In the genomic region with DNA sequence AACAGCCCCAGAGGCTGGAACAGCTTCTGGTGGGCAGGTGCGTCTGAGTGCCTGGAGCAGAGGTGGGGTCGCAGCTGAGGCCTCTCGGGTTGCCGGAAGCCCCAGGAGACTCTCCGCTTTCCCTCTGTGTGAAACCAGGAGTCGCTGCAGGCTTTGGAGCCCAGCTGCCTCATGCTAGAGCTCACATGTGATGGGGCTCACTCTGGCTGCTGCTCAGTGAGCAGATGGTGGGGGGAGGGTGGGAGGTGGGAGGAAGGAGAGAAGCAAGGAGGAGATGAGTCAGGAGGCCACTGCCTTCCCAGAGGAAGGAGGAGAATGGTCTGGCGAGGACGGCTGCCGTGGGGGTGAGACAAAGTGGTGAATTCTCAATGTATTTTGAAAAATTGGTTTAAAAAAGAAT, we compare ENCODE assay signal across 18 cellular contexts.
DNase-seq lines count a peak whose midpoint lies in the region; ATAC-seq, FAIRE-seq and TF ChIP-seq lines count a peak whose summit lies in the region.
"Had no signal": no experiment of that assay in that cellular context is flagged by ENCODE, and none has a peak within 500 bp of the region (broad histone marks: within the 10 kb centered on the region; RNA-seq: fewer than 3 reads in every experiment).

No MANE protein-coding gene starts in this region.

- H3K4me3 Mint-ChIP-seq in WTC11 = no peak overlapping the region
- H3K4me3 Mint-ChIP-seq: CD14-positive monocyte, immature natural killer cell had no signal

- H3K36me3 ChIP-seq in prostate gland = no peaks in the 10 kb centered on the region
- H3K36me3 ChIP-seq: thyroid gland had no signal

- H3K9me3 Mint-ChIP-seq in WTC11 = peaks cover 19% of the 10 kb centered on the region

- no peak for FAIRE-seq in urothelium cell line (lab: Jason Lieb, UNC)
- FAIRE-seq: GM12892 had no signal

- CTCF ChIA-PET in WTC11 (lab: Charles Lee) = interaction anchor here (0.6 to 1.7 kb wide), 8 partner anchors 18 to 289 kb away, joined by 3 to 7 read pairs (median 4); no protein-coding TSS in a partner anchor

- H3K4me3 ChIP-seq in prostate gland = no peak overlapping the region
- H3K4me3 ChIP-seq: psoas muscle, thyroid gland had no signal

- TF ChIP-seq CTCF in WTC11 (IDR thresholded peaks at IDR 0.05) = no peak
- TF ChIP-seq CTCF in prostate gland (IDR thresholded peaks at IDR 0.05) = no peak

- H3K27ac ChIP-seq in prostate gland = no peak overlapping the region
- H3K27ac ChIP-seq: 22Rv1, psoas muscle, thyroid gland, VCaP had no signal

- DNase-seq in NCI-H1436 (lab: John Stamatoyannopoulos, UW) = peak; percentile 17
- no peak for DNase-seq in NCI-H1436 treated with DMSO at 0.1 percent for 48 hours (lab: John Stamatoyannopoulos, UW)
- DNase-seq in WTC11 (ENCODE audit: low spot score) = peak; percentile 60
- peak; percentile 38 for DNase-seq in iPS-NIHi11 (ENCODE audit: low spot score)
- peak; percentile 13 for DNase-seq in urothelium cell line (ENCODE audit: low spot score)
- DNase-seq in midbrain (lab: John Stamatoyannopoulos, UW) = no peak
- DNase-seq in prostate gland (ENCODE audit: low spot score) = no peak
- DNase-seq in left ventricle myocardium superior = no peak
- DNase-seq: activated naive CD4-positive, alpha-beta T cell; effector CD4-positive, alpha-beta T cell; immature natural killer cell; NCI-H510A; psoas muscle; thyroid gland had no signal

- 49% methylated on average over 9 of the region's 9 CpGs for WGBS in prostate gland

- no peaks in the 10 kb centered on the region for H3K27me3 ChIP-seq in prostate gland (replicated peaks; ENCODE audit: insufficient read depth)
- H3K27me3 ChIP-seq: thyroid gland had no signal

- peaks cover 11% of the 10 kb centered on the region for H3K4me1 Mint-ChIP-seq in WTC11
- H3K4me1 Mint-ChIP-seq: CD14-positive monocyte, immature natural killer cell had no signal

- no peaks in the 10 kb centered on the region for H3K4me1 ChIP-seq in prostate gland (replicated peaks)
- H3K4me1 ChIP-seq: psoas muscle, thyroid gland had no signal

- no peak overlapping the region for H3K27ac Mint-ChIP-seq in WTC11
- H3K27ac Mint-ChIP-seq: immature natural killer cell had no signal

- intact Hi-C loops in prostate gland (cut with DNase I) (no loop called here), left ventricle myocardium superior (cut with micrococcal nuclease) (no loop called here)

- no peaks in the 10 kb centered on the region for H3K9me3 ChIP-seq in prostate gland
- H3K9me3 ChIP-seq: thyroid gland had no signal

- POLR2A ChIA-PET in WTC11 (lab: Charles Lee) = interaction anchor here (0.6 to 0.7 kb wide), 2 partner anchors 54 to 140 kb away, joined by 3 read pairs; no protein-coding TSS in a partner anchor

- peaks cover 14% of the 10 kb centered on the region for H3K36me3 Mint-ChIP-seq in WTC11
- H3K36me3 Mint-ChIP-seq: CD14-positive monocyte had no signal

- no peaks in the 10 kb centered on the region for H3K27me3 Mint-ChIP-seq in WTC11 (ENCODE audit: low read depth)

- ATAC-seq in WTC11 (peak; percentile 94), left ventricle myocardium superior (no peak)
- ATAC-seq: psoas muscle had no signal

- TF ChIP-seq POLR2A in prostate gland (IDR thresholded peaks at IDR 0.05) = no peak

TF ChIP-seq in WTC11, 78 proteins besides CTCF, POLR2A, EP300 and RAD21:
- TF ChIP-seq TEAD1 (CRISPR knock-in tag; IDR thresholded peaks at IDR 0.05) = no peak
- no peak for TF ChIP-seq NFE2L1 (CRISPR knock-in tag; IDR thresholded peaks at IDR 0.05)
- TF ChIP-seq SOX15 (CRISPR knock-in tag; IDR thresholded peaks at IDR 0.05) = no peak
- TF ChIP-seq, protein P1, sequence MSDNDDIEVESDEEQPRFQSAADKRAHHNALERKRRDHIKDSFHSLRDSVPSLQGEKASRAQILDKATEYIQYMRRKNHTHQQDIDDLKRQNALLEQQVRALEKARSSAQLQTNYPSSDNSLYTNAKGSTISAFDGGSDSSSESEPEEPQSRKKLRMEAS (CRISPR knock-in tag; IDR thresholded peaks at IDR 0.05) = no peak
- TF ChIP-seq ZNF671 (CRISPR knock-in tag; IDR thresholded peaks at IDR 0.05) = no peak
- TF ChIP-seq ELF4 (CRISPR knock-in tag; IDR thresholded peaks at IDR 0.05; ENCODE audit: low read depth) = no peak
- no peak for TF ChIP-seq GABPB1 (CRISPR knock-in tag; IDR thresholded peaks at IDR 0.05)
- TF ChIP-seq NFYB (CRISPR knock-in tag; conservative IDR thresholded peaks at IDR 0.05; ENCODE audit: low read depth) = no peak
- TF ChIP-seq ZNF138 (CRISPR knock-in tag; conservative IDR thresholded peaks at IDR 0.05) = no peak

Comparison
In these comparisons a context has a peak if more than half of its experiments do, and no peak if none do; other contexts are left out.
1. DNase-seq: peak in NCI-H1436 (single experiment), WTC11 (single experiment), iPS-NIHi11 (single experiment) and urothelium cell line (single experiment); none in NCI-H1436 treated with DMSO at 0.1 percent for 48 hours (single experiment), midbrain (single experiment), prostate gland (single experiment) and left ventricle myocardium superior (single experiment).